Comparison of ENCODE assay signal across 10 cellular contexts in genomic region chr9:19720374-19720773, GRCh38.
A peak's percentile ranks its signal among the peaks of the same experiment; 100 is the strongest.
DNase-seq lines count a peak whose midpoint lies in the region; ATAC-seq and TF ChIP-seq lines count a peak whose summit lies in the region.
"Had no signal": no experiment of that assay in that cellular context is flagged by ENCODE, and none has a peak within 500 bp of the region (broad histone marks: within the 10 kb centered on the region; RNA-seq: fewer than 3 reads in every experiment).

No MANE protein-coding gene starts in this region.

- DNase-seq in HEK293T (ENCODE audit: extremely low spot score) (peak; percentile 53), SK-MEL-5 (ENCODE audit: low read depth, low spot score) (peak; percentile 14), fibroblast of mammary gland (ENCODE audit: low read depth) (peak; percentile 41), progenitor cell of endocrine pancreas (ENCODE audit: low spot score, unreplicated experiment) (peak; percentile 16)
- DNase-seq in activated CD4-positive, alpha-beta memory T cell treated with anti-CD3 and anti-CD28 coated beads, Interleukin-2, amount 10 ng/mL, durations not matched to agents 7 days and 5 days = no peak
- no peak for DNase-seq in activated naive CD4-positive, alpha-beta T cell treated with anti-CD3 and anti-CD28 coated beads, Interleukin-2, amount 50 U/mL, for 72 hours (ENCODE audit: low spot score in 2 of 2)
- DNase-seq: head of caudate nucleus had no signal

- H3K4me3 ChIP-seq in fibroblast of mammary gland (ENCODE audit: control insufficient read depth, low read depth, low read length) = no peak overlapping the region

- no peak overlapping the region for H3K4me3 Mint-ChIP-seq in progenitor cell of endocrine pancreas (ENCODE audit: low read depth)
- no peak overlapping the region for H3K4me3 Mint-ChIP-seq in activated CD4-positive, alpha-beta memory T cell treated with anti-CD3 and anti-CD28 coated beads, Interleukin-2, amount 10 ng/mL, durations not matched to agents 7 days and 5 days
- H3K4me3 Mint-ChIP-seq: brain had no signal

- POLR2A ChIA-PET in HEK293T (lab: Yijun Ruan, JAX) = no interaction called here
- POLR2A ChIA-PET in activated CD4-positive, alpha-beta memory T cell treated with anti-CD3 and anti-CD28 coated beads, Interleukin-2, amount 10 ng/mL, durations not matched to agents 7 days and 5 days (lab: Charles Lee) = no interaction called here

- no peaks in the 10 kb centered on the region for H3K9me3 Mint-ChIP-seq in progenitor cell of endocrine pancreas (ENCODE audit: low read depth)
- no peaks in the 10 kb centered on the region for H3K9me3 Mint-ChIP-seq in activated CD4-positive, alpha-beta memory T cell treated with anti-CD3 and anti-CD28 coated beads, Interleukin-2, amount 10 ng/mL, durations not matched to agents 7 days and 5 days
- H3K9me3 Mint-ChIP-seq in activated naive CD4-positive, alpha-beta T cell treated with anti-CD3 and anti-CD28 coated beads, Interleukin-2, amount 50 U/mL, for 72 hours = no peaks in the 10 kb centered on the region
- H3K9me3 Mint-ChIP-seq: brain had no signal

- no peaks in the 10 kb centered on the region for H3K27me3 Mint-ChIP-seq in progenitor cell of endocrine pancreas
- peaks cover 11% of the 10 kb centered on the region for H3K27me3 Mint-ChIP-seq in activated CD4-positive, alpha-beta memory T cell treated with anti-CD3 and anti-CD28 coated beads, Interleukin-2, amount 10 ng/mL, durations not matched to agents 7 days and 5 days
- H3K27me3 Mint-ChIP-seq: brain had no signal

- TF ChIP-seq CTCF in fibroblast of mammary gland (conservative IDR thresholded peaks at IDR 0.05; ENCODE audit: control insufficient read depth, insufficient read depth, low read depth, low read length) (no peak), progenitor cell of endocrine pancreas (IDR thresholded peaks at IDR 0.05; ENCODE audit: unreplicated experiment) (no peak)

- ATAC-seq in HG02885 (IDR thresholded peaks at IDR 0.05; ENCODE audit: poor library complexity, unreplicated experiment) (no peak), GM21619 (IDR thresholded peaks at IDR 0.05; ENCODE audit: unreplicated experiment) (no peak)
- no peak for ATAC-seq in activated naive CD4-positive, alpha-beta T cell treated with anti-CD3 and anti-CD28 coated beads, Interleukin-2, amount 50 U/mL, for 72 hours

- no peak overlapping the region for H3K27ac Mint-ChIP-seq in progenitor cell of endocrine pancreas
- H3K27ac Mint-ChIP-seq in activated CD4-positive, alpha-beta memory T cell treated with anti-CD3 and anti-CD28 coated beads, Interleukin-2, amount 10 ng/mL, durations not matched to agents 7 days and 5 days = no peak overlapping the region
- H3K27ac Mint-ChIP-seq in activated naive CD4-positive, alpha-beta T cell treated with anti-CD3 and anti-CD28 coated beads, Interleukin-2, amount 50 U/mL, for 72 hours = no peak overlapping the region

- H3K36me3 Mint-ChIP-seq in progenitor cell of endocrine pancreas (ENCODE audit: insufficient read depth) = no peaks in the 10 kb centered on the region
- no peaks in the 10 kb centered on the region for H3K36me3 Mint-ChIP-seq in activated CD4-positive, alpha-beta memory T cell treated with anti-CD3 and anti-CD28 coated beads, Interleukin-2, amount 10 ng/mL, durations not matched to agents 7 days and 5 days (ENCODE audit: low read depth)
- H3K36me3 Mint-ChIP-seq in activated naive CD4-positive, alpha-beta T cell treated with anti-CD3 and anti-CD28 coated beads, Interleukin-2, amount 50 U/mL, for 72 hours = no peaks in the 10 kb centered on the region
- H3K36me3 Mint-ChIP-seq: brain had no signal

- CTCF ChIA-PET in HEK293T (lab: Yijun Ruan, JAX) = no interaction called here
- CTCF ChIA-PET in activated CD4-positive, alpha-beta memory T cell treated with anti-CD3 and anti-CD28 coated beads, Interleukin-2, amount 10 ng/mL, durations not matched to agents 7 days and 5 days (lab: Charles Lee) = no interaction called here

- H3K4me1 Mint-ChIP-seq in progenitor cell of endocrine pancreas (ENCODE audit: low read depth) = no peaks in the 10 kb centered on the region
- no peaks in the 10 kb centered on the region for H3K4me1 Mint-ChIP-seq in activated CD4-positive, alpha-beta memory T cell treated with anti-CD3 and anti-CD28 coated beads, Interleukin-2, amount 10 ng/mL, durations not matched to agents 7 days and 5 days
- H3K4me1 Mint-ChIP-seq: brain had no signal

- in situ Hi-C loops in SK-MEL-5 (cut with HindIII; ENCODE audit: low pct_unique_long_range_greater_than_20kb, low sequenced_read_pairs) = no loop called here

TF ChIP-seq in HEK293T, 16 proteins besides CTCF, POLR2A, EP300 and RAD21:
- TF ChIP-seq FOXA1 (IDR thresholded peaks at IDR 0.05) (no peak), PKNOX1 (IDR thresholded peaks at IDR 0.05) (no peak), CTBP1 (IDR thresholded peaks at IDR 0.05; ENCODE audit: borderline replicate concordance) (no peak), ARNT (IDR thresholded peaks at IDR 0.05) (no peak), ZNF384 (IDR thresholded peaks at IDR 0.05) (no peak), FOXK2 (IDR thresholded peaks at IDR 0.05) (no peak)

Comparison
In these comparisons a context has a peak if more than half of its experiments do, and no peak if none do; other contexts are left out.
1. DNase-seq: peak in HEK293T (single experiment), SK-MEL-5 (single experiment), fibroblast of mammary gland (single experiment) and progenitor cell of endocrine pancreas (single experiment); none in activated CD4-positive, alpha-beta memory T cell treated with anti-CD3 and anti-CD28 coated beads, Interleukin-2, amount 10 ng/mL, durations not matched to agents 7 days and 5 days (single experiment) and activated naive CD4-positive, alpha-beta T cell treated with anti-CD3 and anti-CD28 coated beads, Interleukin-2, amount 50 U/mL, for 72 hours (0 of 2).